In the genomic region with DNA sequence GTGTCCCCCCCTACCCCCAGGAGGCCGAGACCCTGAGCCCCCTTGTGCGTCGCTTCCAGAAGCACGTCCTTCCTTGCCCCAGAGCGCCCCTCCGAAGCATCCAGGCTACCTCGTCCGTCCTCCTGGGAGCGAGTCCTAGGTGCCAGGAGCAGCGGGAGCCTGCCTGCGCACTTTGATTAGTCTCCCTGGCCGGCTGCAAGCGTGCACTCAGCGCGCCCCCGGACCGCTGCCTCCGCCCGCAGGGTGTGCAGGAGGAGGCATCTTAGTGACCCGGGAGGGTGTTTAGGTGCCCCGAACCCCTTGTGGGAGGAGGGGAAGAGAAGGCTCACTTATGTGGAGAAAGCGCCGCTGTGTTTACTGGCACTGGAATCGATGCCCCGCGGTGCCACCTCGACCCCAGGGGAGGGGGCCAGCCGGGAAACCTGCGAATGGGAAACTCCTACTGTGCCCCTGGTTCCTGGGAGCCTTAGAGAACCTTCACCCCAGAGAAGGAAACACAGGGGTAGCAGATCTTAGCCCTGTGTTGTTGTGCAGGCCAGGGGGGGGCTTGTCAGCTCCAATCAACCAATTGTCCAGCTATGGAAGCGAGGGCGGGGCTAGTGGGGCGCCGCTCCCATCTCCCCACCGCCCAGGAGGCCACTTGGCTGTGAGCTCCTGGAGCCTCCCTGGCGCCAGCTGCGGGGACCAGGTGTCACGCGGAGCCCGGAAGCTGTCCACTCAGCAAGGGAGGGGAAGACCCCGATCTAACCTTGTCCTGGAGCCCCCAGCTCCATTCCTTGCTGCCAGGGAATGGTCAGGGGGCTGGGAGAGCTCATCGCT, we compare ENCODE assay signal across 1 cellular context.
TF ChIP-seq lines count a peak whose summit lies in the region.

No MANE protein-coding gene starts in this region.

TF ChIP-seq in SK-N-SH, 30 proteins besides CTCF, POLR2A, EP300 and RAD21 (continued from another document):
- TF ChIP-seq TEAD4 (IDR thresholded peaks at IDR 0.05; ENCODE audit: borderline replicate concordance, insufficient read depth) (no peak), TCF12 (IDR thresholded peaks at IDR 0.05) (no peak), TAF1 (IDR thresholded peaks at IDR 0.05; ENCODE audit: borderline replicate concordance, low read depth, low read length) (no peak), CHD2 (IDR thresholded peaks at IDR 0.05; ENCODE audit: low read length, partially characterized antibody) (no peak), SIN3A (IDR thresholded peaks at IDR 0.05; ENCODE audit: borderline replicate concordance, low read depth, low read length) (no peak), EZH2phosphoT487 (IDR thresholded peaks at IDR 0.05; ENCODE audit: borderline replicate concordance, low read depth) (no peak), NFIC (IDR thresholded peaks at IDR 0.05; ENCODE audit: borderline replicate concordance) (no peak), JUND (IDR thresholded peaks at IDR 0.05) (no peak), MEF2A (IDR thresholded peaks at IDR 0.05; ENCODE audit: borderline replicate concordance, low read depth) (no peak), FOXM1 (IDR thresholded peaks at IDR 0.05; ENCODE audit: low read depth) (no peak)
- TF ChIP-seq, protein P1, sequence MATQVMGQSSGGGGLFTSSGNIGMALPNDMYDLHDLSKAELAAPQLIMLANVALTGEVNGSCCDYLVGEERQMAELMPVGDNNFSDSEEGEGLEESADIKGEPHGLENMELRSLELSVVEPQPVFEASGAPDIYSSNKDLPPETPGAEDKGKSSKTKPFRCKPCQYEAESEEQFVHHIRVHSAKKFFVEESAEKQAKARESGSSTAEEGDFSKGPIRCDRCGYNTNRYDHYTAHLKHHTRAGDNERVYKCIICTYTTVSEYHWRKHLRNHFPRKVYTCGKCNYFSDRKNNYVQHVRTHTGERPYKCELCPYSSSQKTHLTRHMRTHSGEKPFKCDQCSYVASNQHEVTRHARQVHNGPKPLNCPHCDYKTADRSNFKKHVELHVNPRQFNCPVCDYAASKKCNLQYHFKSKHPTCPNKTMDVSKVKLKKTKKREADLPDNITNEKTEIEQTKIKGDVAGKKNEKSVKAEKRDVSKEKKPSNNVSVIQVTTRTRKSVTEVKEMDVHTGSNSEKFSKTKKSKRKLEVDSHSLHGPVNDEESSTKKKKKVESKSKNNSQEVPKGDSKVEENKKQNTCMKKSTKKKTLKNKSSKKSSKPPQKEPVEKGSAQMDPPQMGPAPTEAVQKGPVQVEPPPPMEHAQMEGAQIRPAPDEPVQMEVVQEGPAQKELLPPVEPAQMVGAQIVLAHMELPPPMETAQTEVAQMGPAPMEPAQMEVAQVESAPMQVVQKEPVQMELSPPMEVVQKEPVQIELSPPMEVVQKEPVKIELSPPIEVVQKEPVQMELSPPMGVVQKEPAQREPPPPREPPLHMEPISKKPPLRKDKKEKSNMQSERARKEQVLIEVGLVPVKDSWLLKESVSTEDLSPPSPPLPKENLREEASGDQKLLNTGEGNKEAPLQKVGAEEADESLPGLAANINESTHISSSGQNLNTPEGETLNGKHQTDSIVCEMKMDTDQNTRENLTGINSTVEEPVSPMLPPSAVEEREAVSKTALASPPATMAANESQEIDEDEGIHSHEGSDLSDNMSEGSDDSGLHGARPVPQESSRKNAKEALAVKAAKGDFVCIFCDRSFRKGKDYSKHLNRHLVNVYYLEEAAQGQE (IDR thresholded peaks at IDR 0.05; ENCODE audit: low read depth, low read length) = no peak
- TF ChIP-seq, protein P2, sequence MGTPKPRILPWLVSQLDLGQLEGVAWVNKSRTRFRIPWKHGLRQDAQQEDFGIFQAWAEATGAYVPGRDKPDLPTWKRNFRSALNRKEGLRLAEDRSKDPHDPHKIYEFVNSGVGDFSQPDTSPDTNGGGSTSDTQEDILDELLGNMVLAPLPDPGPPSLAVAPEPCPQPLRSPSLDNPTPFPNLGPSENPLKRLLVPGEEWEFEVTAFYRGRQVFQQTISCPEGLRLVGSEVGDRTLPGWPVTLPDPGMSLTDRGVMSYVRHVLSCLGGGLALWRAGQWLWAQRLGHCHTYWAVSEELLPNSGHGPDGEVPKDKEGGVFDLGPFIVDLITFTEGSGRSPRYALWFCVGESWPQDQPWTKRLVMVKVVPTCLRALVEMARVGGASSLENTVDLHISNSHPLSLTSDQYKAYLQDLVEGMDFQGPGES (IDR thresholded peaks at IDR 0.05; ENCODE audit: low read depth, low read length) = no peak
- TF ChIP-seq, protein P3, sequence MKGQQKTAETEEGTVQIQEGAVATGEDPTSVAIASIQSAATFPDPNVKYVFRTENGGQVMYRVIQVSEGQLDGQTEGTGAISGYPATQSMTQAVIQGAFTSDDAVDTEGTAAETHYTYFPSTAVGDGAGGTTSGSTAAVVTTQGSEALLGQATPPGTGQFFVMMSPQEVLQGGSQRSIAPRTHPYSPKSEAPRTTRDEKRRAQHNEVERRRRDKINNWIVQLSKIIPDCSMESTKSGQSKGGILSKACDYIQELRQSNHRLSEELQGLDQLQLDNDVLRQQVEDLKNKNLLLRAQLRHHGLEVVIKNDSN (IDR thresholded peaks at IDR 0.05; ENCODE audit: borderline replicate concordance, low read depth) = no peak
TF ChIP-seq in SK-N-SH: peak in this region for 0.
